ENCODE assay signal across 1 cellular context in the genomic region with DNA sequence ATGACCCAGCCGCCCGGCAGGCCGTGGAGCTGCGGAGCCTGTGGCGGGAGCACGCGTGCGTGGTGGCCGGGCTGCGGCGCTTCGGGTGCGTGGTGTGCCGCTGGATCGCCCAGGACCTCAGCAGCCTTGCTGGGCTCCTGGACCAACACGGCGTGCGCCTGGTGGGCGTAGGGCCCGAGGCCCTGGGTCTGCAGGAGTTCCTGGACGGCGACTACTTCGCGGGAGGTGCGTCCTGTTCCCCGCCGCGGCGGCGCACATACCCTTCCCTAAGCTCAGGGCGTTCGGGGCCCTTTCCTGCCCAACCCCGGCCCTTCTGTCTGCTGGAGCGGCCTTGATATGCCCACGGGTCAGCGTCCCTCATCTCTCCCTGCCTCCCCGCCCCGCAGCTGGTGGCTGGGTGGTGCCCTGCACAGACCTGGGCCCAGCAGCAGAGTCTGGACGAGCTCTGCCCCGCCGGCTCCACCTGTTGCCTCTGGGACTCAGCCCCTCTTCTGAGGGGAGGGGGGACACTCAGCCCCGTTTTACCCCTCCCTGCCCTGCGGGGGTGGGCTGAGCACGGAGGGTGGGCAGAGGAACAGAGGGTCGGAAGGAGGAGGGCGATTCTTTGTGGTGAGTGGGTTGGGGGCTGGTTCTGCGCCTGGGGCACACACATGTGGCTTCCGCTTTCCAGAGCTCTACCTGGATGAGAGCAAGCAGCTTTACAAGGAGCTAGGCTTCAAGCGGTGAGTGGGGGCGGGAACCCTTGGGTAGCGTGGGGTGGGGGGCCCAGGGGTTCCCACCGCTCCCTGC.
TF ChIP-seq lines count a peak whose summit lies in the region.

No MANE protein-coding gene starts in this region.

TF ChIP-seq in HepG2, 621 proteins besides CTCF, POLR2A, EP300 and RAD21 (continued from another document and continues in another):
- TF ChIP-seq CREM (IDR thresholded peaks at IDR 0.05) (no peak), CREM (CRISPR knock-in tag; IDR thresholded peaks at IDR 0.05) (no peak), ZFY (CRISPR knock-in tag; IDR thresholded peaks at IDR 0.05) (peak; percentile 51; the same call in 1 of the 2 replicates), HNF4G (IDR thresholded peaks at IDR 0.05; ENCODE audit: borderline replicate concordance, low read depth, low read length) (no peak), HNF4G (CRISPR knock-in tag; IDR thresholded peaks at IDR 0.05; ENCODE audit: borderline replicate concordance, low read depth) (no peak), ZNF441 (CRISPR knock-in tag; IDR thresholded peaks at IDR 0.05; ENCODE audit: borderline replicate concordance) (no peak), HCFC1 (IDR thresholded peaks at IDR 0.05; ENCODE audit: low read depth, low read length) (no peak), ZNF7 (CRISPR knock-in tag; IDR thresholded peaks at IDR 0.05) (no peak), ZNF850 (CRISPR knock-in tag; conservative IDR thresholded peaks at IDR 0.05) (no peak), ZNF350 (CRISPR knock-in tag; IDR thresholded peaks at IDR 0.05; ENCODE audit: borderline replicate concordance, low read depth) (no peak), ZNF660 (CRISPR knock-in tag; IDR thresholded peaks at IDR 0.05; ENCODE audit: borderline replicate concordance, low read depth) (no peak), IKZF1 (IDR thresholded peaks at IDR 0.05) (no peak), ZNF780A (CRISPR knock-in tag; IDR thresholded peaks at IDR 0.05) (no peak), MIER3 (CRISPR knock-in tag; IDR thresholded peaks at IDR 0.05; ENCODE audit: borderline replicate concordance) (no peak), CCAR2 (optimal IDR thresholded peaks at IDR 0.05; ENCODE audit: low read depth, low read length) (no peak), TRIM24 (CRISPR knock-in tag; IDR thresholded peaks at IDR 0.05) (no peak), ZSCAN9 (CRISPR knock-in tag; IDR thresholded peaks at IDR 0.05; ENCODE audit: borderline replicate concordance) (no peak), POGZ (CRISPR knock-in tag; IDR thresholded peaks at IDR 0.05) (no peak), YY1 (IDR thresholded peaks at IDR 0.05; ENCODE audit: insufficient read depth, insufficient replicate concordance, low read depth, low read length) (no peak), ZSCAN31 (CRISPR knock-in tag; IDR thresholded peaks at IDR 0.05; ENCODE audit: low read depth) (no peak), CBX1 (IDR thresholded peaks at IDR 0.05; ENCODE audit: low read depth) (no peak), RAD51 (IDR thresholded peaks at IDR 0.05; ENCODE audit: borderline replicate concordance) (no peak), BRCA1 (CRISPR knock-in tag; IDR thresholded peaks at IDR 0.05) (no peak), KAT8 (CRISPR knock-in tag; IDR thresholded peaks at IDR 0.05) (no peak), MXI1 (IDR thresholded peaks at IDR 0.05; ENCODE audit: borderline replicate concordance, low read depth, low read length) (no peak), NCOA5 (CRISPR knock-in tag; IDR thresholded peaks at IDR 0.05) (no peak)
- TF ChIP-seq, protein P1, sequence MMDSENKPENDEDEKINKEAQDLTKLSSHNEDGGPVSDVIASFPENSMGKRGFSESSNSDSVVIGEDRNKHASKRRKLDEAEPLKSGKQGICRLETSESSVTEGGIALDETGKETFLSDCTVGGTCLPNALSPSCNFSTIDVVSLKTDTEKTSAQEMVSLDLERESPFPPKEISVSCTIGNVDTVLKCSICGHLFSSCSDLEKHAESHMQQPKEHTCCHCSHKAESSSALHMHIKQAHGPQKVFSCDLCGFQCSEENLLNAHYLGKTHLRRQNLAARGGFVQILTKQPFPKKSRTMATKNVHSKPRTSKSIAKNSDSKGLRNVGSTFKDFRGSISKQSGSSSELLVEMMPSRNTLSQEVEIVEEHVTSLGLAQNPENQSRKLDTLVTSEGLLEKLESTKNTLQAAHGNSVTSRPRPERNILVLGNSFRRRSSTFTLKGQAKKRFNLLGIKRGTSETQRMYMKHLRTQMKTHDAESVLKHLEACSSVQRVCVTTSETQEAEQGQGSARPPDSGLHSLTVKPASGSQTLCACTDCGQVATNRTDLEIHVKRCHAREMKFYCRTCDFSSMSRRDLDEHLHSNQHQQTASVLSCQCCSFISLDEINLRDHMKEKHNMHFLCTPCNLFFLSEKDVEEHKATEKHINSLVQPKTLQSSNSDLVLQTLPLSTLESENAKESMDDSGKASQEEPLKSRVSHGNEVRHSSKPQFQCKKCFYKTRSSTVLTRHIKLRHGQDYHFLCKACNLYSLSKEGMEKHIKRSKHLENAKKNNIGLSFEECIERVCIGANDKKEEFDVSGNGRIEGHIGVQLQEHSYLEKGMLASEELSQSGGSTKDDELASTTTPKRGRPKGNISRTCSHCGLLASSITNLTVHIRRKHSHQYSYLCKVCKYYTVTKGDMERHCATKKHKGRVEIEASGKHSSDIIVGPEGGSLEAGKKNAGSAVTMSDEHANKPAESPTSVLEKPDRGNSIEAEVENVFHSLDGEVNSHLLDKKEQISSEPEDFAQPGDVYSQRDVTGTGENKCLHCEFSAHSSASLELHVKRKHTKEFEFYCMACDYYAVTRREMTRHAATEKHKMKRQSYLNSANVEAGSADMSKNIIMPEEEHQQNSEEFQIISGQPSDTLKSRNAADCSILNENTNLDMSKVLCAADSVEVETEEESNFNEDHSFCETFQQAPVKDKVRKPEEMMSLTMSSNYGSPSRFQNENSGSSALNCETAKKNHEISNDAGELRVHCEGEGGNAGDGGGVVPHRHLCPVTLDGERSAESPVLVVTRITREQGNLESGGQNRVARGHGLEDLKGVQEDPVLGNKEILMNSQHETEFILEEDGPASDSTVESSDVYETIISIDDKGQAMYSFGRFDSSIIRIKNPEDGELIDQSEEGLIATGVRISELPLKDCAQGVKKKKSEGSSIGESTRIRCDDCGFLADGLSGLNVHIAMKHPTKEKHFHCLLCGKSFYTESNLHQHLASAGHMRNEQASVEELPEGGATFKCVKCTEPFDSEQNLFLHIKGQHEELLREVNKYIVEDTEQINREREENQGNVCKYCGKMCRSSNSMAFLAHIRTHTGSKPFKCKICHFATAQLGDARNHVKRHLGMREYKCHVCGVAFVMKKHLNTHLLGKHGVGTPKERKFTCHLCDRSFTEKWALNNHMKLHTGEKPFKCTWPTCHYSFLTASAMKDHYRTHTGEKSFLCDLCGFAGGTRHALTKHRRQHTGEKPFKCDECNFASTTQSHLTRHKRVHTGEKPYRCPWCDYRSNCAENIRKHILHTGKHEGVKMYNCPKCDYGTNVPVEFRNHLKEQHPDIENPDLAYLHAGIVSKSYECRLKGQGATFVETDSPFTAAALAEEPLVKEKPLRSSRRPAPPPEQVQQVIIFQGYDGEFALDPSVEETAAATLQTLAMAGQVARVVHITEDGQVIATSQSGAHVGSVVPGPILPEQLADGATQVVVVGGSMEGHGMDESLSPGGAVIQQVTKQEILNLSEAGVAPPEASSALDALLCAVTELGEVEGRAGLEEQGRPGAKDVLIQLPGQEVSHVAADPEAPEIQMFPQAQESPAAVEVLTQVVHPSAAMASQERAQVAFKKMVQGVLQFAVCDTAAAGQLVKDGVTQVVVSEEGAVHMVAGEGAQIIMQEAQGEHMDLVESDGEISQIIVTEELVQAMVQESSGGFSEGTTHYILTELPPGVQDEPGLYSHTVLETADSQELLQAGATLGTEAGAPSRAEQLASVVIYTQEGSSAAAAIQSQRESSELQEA (CRISPR knock-in tag; IDR thresholded peaks at IDR 0.05; ENCODE audit: not compliant biosample characterization) = no peak
- TF ChIP-seq, protein P2, sequence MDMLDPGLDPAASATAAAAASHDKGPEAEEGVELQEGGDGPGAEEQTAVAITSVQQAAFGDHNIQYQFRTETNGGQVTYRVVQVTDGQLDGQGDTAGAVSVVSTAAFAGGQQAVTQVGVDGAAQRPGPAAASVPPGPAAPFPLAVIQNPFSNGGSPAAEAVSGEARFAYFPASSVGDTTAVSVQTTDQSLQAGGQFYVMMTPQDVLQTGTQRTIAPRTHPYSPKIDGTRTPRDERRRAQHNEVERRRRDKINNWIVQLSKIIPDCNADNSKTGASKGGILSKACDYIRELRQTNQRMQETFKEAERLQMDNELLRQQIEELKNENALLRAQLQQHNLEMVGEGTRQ (IDR thresholded peaks at IDR 0.05; ENCODE audit: low read depth, low read length) = no peak
- TF ChIP-seq, protein P2 (CRISPR knock-in tag; IDR thresholded peaks at IDR 0.05; ENCODE audit: borderline replicate concordance) = no peak
- TF ChIP-seq, protein P3, sequence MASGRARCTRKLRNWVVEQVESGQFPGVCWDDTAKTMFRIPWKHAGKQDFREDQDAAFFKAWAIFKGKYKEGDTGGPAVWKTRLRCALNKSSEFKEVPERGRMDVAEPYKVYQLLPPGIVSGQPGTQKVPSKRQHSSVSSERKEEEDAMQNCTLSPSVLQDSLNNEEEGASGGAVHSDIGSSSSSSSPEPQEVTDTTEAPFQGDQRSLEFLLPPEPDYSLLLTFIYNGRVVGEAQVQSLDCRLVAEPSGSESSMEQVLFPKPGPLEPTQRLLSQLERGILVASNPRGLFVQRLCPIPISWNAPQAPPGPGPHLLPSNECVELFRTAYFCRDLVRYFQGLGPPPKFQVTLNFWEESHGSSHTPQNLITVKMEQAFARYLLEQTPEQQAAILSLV (CRISPR knock-in tag; IDR thresholded peaks at IDR 0.05; ENCODE audit: borderline replicate concordance) = no peak
- TF ChIP-seq, protein P4, sequence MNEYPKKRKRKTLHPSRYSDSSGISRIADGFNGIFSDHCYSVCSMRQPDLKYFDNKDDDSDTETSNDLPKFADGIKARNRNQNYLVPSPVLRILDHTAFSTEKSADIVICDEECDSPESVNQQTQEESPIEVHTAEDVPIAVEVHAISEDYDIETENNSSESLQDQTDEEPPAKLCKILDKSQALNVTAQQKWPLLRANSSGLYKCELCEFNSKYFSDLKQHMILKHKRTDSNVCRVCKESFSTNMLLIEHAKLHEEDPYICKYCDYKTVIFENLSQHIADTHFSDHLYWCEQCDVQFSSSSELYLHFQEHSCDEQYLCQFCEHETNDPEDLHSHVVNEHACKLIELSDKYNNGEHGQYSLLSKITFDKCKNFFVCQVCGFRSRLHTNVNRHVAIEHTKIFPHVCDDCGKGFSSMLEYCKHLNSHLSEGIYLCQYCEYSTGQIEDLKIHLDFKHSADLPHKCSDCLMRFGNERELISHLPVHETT (CRISPR knock-in tag; conservative IDR thresholded peaks at IDR 0.05) = no peak
- TF ChIP-seq, protein P5, sequence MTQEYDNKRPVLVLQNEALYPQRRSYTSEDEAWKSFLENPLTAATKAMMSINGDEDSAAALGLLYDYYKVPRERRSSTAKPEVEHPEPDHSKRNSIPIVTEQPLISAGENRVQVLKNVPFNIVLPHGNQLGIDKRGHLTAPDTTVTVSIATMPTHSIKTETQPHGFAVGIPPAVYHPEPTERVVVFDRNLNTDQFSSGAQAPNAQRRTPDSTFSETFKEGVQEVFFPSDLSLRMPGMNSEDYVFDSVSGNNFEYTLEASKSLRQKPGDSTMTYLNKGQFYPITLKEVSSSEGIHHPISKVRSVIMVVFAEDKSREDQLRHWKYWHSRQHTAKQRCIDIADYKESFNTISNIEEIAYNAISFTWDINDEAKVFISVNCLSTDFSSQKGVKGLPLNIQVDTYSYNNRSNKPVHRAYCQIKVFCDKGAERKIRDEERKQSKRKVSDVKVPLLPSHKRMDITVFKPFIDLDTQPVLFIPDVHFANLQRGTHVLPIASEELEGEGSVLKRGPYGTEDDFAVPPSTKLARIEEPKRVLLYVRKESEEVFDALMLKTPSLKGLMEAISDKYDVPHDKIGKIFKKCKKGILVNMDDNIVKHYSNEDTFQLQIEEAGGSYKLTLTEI (CRISPR knock-in tag; conservative IDR thresholded peaks at IDR 0.05) = no peak
- TF ChIP-seq, protein P6, sequence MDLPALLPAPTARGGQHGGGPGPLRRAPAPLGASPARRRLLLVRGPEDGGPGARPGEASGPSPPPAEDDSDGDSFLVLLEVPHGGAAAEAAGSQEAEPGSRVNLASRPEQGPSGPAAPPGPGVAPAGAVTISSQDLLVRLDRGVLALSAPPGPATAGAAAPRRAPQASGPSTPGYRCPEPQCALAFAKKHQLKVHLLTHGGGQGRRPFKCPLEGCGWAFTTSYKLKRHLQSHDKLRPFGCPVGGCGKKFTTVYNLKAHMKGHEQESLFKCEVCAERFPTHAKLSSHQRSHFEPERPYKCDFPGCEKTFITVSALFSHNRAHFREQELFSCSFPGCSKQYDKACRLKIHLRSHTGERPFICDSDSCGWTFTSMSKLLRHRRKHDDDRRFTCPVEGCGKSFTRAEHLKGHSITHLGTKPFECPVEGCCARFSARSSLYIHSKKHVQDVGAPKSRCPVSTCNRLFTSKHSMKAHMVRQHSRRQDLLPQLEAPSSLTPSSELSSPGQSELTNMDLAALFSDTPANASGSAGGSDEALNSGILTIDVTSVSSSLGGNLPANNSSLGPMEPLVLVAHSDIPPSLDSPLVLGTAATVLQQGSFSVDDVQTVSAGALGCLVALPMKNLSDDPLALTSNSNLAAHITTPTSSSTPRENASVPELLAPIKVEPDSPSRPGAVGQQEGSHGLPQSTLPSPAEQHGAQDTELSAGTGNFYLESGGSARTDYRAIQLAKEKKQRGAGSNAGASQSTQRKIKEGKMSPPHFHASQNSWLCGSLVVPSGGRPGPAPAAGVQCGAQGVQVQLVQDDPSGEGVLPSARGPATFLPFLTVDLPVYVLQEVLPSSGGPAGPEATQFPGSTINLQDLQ (CRISPR knock-in tag; IDR thresholded peaks at IDR 0.05) = no peak
- TF ChIP-seq, protein P7, sequence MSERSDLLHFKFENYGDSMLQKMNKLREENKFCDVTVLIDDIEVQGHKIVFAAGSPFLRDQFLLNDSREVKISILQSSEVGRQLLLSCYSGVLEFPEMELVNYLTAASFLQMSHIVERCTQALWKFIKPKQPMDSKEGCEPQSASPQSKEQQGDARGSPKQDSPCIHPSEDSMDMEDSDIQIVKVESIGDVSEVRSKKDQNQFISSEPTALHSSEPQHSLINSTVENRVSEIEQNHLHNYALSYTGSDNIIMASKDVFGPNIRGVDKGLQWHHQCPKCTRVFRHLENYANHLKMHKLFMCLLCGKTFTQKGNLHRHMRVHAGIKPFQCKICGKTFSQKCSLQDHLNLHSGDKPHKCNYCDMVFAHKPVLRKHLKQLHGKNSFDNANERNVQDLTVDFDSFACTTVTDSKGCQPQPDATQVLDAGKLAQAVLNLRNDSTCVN (CRISPR knock-in tag; IDR thresholded peaks at IDR 0.05; ENCODE audit: borderline replicate concordance) = no peak
- TF ChIP-seq, protein P8, sequence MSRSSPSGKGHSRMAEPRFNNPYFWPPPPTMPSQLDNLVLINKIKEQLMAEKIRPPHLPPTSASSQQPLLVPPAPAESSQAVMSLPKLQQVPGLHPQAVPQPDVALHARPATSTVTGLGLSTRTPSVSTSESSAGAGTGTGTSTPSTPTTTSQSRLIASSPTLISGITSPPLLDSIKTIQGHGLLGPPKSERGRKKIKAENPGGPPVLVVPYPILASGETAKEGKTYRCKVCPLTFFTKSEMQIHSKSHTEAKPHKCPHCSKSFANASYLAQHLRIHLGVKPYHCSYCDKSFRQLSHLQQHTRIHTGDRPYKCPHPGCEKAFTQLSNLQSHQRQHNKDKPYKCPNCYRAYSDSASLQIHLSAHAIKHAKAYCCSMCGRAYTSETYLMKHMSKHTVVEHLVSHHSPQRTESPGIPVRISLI (CRISPR knock-in tag; IDR thresholded peaks at IDR 0.05; ENCODE audit: borderline replicate concordance) = no peak
